9 cellular contexts compared by ENCODE assay signal in genomic region chr16:77660311-77660710, GRCh38.
DNase-seq lines count a peak whose midpoint lies in the region; ATAC-seq and TF ChIP-seq lines count a peak whose summit lies in the region.
"Had no signal": no experiment of that assay in that cellular context is flagged by ENCODE, and none has a peak within 500 bp of the region (broad histone marks: within the 10 kb centered on the region; RNA-seq: fewer than 3 reads in every experiment).

No MANE protein-coding gene starts in this region.

- no peaks in the 10 kb centered on the region for H3K36me3 ChIP-seq in HEK293 (ENCODE audit: control insufficient read depth in 2 of 2, insufficient read depth in 1 of 2, low read length in 2 of 2)
- no peaks in the 10 kb centered on the region for H3K36me3 ChIP-seq in thyroid gland
- H3K36me3 ChIP-seq in naive thymus-derived CD4-positive, alpha-beta T cell (ENCODE audit: control insufficient read depth in 2 of 3, insufficient read depth in 3 of 3, low read length in 3 of 3): no peaks in the 10 kb centered on the region

- H3K4me1 Mint-ChIP-seq in naive thymus-derived CD4-positive, alpha-beta T cell: no peaks in the 10 kb centered on the region
- H3K4me1 Mint-ChIP-seq: activated naive CD8-positive, alpha-beta T cell treated with anti-CD3 and anti-CD28 coated beads, Interleukin-2, amount 10 ng/mL, durations not matched to agents 7 days and 5 days had no signal

- WGBS in thyroid gland, 2 donors: 10 to 21% methylated on average over 12 of the region's 12 CpGs

- H3K36me3 Mint-ChIP-seq in naive thymus-derived CD4-positive, alpha-beta T cell: peaks cover 0 to 5% (median 0%) of the 10 kb centered on the region in 5 donors
- H3K36me3 Mint-ChIP-seq: activated naive CD8-positive, alpha-beta T cell treated with anti-CD3 and anti-CD28 coated beads, Interleukin-2, amount 10 ng/mL, durations not matched to agents 7 days and 5 days had no signal

- H3K9me3 ChIP-seq in HEK293 (ENCODE audit: control insufficient read depth, insufficient read depth, low read depth, low read length): no peaks in the 10 kb centered on the region
- H3K9me3 ChIP-seq in thyroid gland: no peaks in the 10 kb centered on the region
- peaks cover 0 to 7% (median 0%) of the 10 kb centered on the region in 3 experiments for H3K9me3 ChIP-seq in naive thymus-derived CD4-positive, alpha-beta T cell (ENCODE audit: control insufficient read depth in 2 of 3, low read length in 3 of 3)

- no peak overlapping the region for H3K4me3 Mint-ChIP-seq in naive thymus-derived CD4-positive, alpha-beta T cell
- H3K4me3 Mint-ChIP-seq: activated naive CD8-positive, alpha-beta T cell treated with anti-CD3 and anti-CD28 coated beads, Interleukin-2, amount 10 ng/mL, durations not matched to agents 7 days and 5 days had no signal

- DNase-seq in 8988T: peak; percentile 26
- DNase-seq in RKO (ENCODE audit: low spot score): peak; percentile 51
- DNase-seq in fibroblast of villous mesenchyme (ENCODE audit: low read depth): peak; percentile 49
- peak; percentile 7 to 28 for DNase-seq in thyroid gland
- DNase-seq in naive thymus-derived CD4-positive, alpha-beta T cell: no peak
- no peak for DNase-seq in GM10248 (ENCODE audit: extremely low spot score)
- DNase-seq in stimulated activated CD4-positive, alpha-beta T cell treated with anti-CD3 and anti-CD28 coated beads, Interleukin-4, amount 100 ng/mL, for 24 hours: no peak
- DNase-seq: activated naive CD8-positive, alpha-beta T cell treated with anti-CD3 and anti-CD28 coated beads, Interleukin-2, amount 10 ng/mL, durations not matched to agents 7 days and 5 days had no signal

- CTCF ChIA-PET in HEK293 (lab: Yijun Ruan, JAX): interaction anchor here (0.6 to 2.9 kb wide), 28 partner anchors 11 to 436 kb away, joined by 3 to 26 read pairs (median 4); no protein-coding TSS in a partner anchor
- CTCF ChIA-PET in naive thymus-derived CD4-positive, alpha-beta T cell (lab: Charles Lee): no interaction called here
- CTCF ChIA-PET in GM10248 (lab: Yijun Ruan, JAX): interaction anchor here (0.9 to 1.3 kb wide), 2 partner anchors 15 to 343 kb away, joined by 3 to 4 read pairs; no protein-coding TSS in a partner anchor

- peaks cover 0 to 51% (median 37%) of the 10 kb centered on the region in 5 donors for H3K27me3 Mint-ChIP-seq in naive thymus-derived CD4-positive, alpha-beta T cell
- H3K27me3 Mint-ChIP-seq: activated naive CD8-positive, alpha-beta T cell treated with anti-CD3 and anti-CD28 coated beads, Interleukin-2, amount 10 ng/mL, durations not matched to agents 7 days and 5 days had no signal

- POLR2A ChIA-PET in HEK293 (lab: Yijun Ruan, JAX) (no interaction called here), GM10248 (lab: Yijun Ruan, JAX) (no interaction called here)
- POLR2A ChIA-PET in naive thymus-derived CD4-positive, alpha-beta T cell (lab: Charles Lee): no interaction called here

- no peak for TF ChIP-seq POLR2A in thyroid gland (IDR thresholded peaks at IDR 0.05)

- TF ChIP-seq CTCF in HEK293 (tag by site-specific recombination; IDR thresholded peaks at IDR 0.05): peak; percentile 45; the same call in 1 of the 2 replicates
- peak; percentile 72 for TF ChIP-seq CTCF in fibroblast of villous mesenchyme (IDR thresholded peaks at IDR 0.05; ENCODE audit: insufficient read depth, low read depth, low read length)
- peak in 4 of 6 experiments; percentile 51 to 80 (median 68) for TF ChIP-seq CTCF in thyroid gland (IDR thresholded peaks at IDR 0.05)
- no peak for TF ChIP-seq CTCF in GM10248 (IDR thresholded peaks at IDR 0.05; ENCODE audit: control extremely low read depth, extremely low read depth, low read depth, missing control alignments)

- H3K9me3 Mint-ChIP-seq in naive thymus-derived CD4-positive, alpha-beta T cell: peaks cover 0 to 26% (median 5%) of the 10 kb centered on the region in 11 donors

- no peak overlapping the region; the same call in 1 of the 2 replicates for H3K27ac ChIP-seq in HEK293 (ENCODE audit: extremely low read depth, low read depth, low read length)
- H3K27ac ChIP-seq in thyroid gland: no peak overlapping the region
- H3K27ac ChIP-seq in naive thymus-derived CD4-positive, alpha-beta T cell (ENCODE audit: low read depth, low read length): no peak overlapping the region

- no peak for ATAC-seq in naive thymus-derived CD4-positive, alpha-beta T cell

- H3K4me3 ChIP-seq in HEK293 (ENCODE audit: low read depth, low read length) (no peak overlapping the region), fibroblast of villous mesenchyme (ENCODE audit: low read depth, low read length) (no peak overlapping the region), thyroid gland (replicated peaks in 1 of 3) (no peak overlapping the region)
- H3K4me3 ChIP-seq in naive thymus-derived CD4-positive, alpha-beta T cell (ENCODE audit: low read length): no peak overlapping the region

- H3K27me3 ChIP-seq in thyroid gland: no peaks in the 10 kb centered on the region
- no peaks in the 10 kb centered on the region for H3K27me3 ChIP-seq in naive thymus-derived CD4-positive, alpha-beta T cell (ENCODE audit: control insufficient read depth in 2 of 2, insufficient read depth in 2 of 2, low read length in 2 of 2)

- H3K4me1 ChIP-seq in HEK293 (ENCODE audit: control insufficient read depth, insufficient read depth, low read length) (0 out of 2 replicates have a peak, but pooled peaks cover 2% of the 10 kb centered on the region), thyroid gland (peaks cover 0 to 5% of the 10 kb centered on the region in 2 donors)
- H3K4me1 ChIP-seq in naive thymus-derived CD4-positive, alpha-beta T cell (ENCODE audit: control insufficient read depth in 2 of 2, insufficient read depth in 2 of 2, low read length in 2 of 2): no peaks in the 10 kb centered on the region

- intact Hi-C loops in thyroid gland (cut with DNase I): loop anchor here (5.0 kb wide), 2 partner anchors 58 to 428 kb away; no protein-coding TSS in a partner anchor
- intact Hi-C loops in naive thymus-derived CD4-positive, alpha-beta T cell (cut with micrococcal nuclease): no loop called here

- H3K27ac Mint-ChIP-seq in naive thymus-derived CD4-positive, alpha-beta T cell: no peak overlapping the region
- H3K27ac Mint-ChIP-seq: activated naive CD8-positive, alpha-beta T cell treated with anti-CD3 and anti-CD28 coated beads, Interleukin-2, amount 10 ng/mL, durations not matched to agents 7 days and 5 days had no signal

TF ChIP-seq in HEK293, 187 proteins besides CTCF, POLR2A, EP300 and RAD21:
- TF ChIP-seq ZNF335 (tag by site-specific recombination; conservative IDR thresholded peaks at IDR 0.05): peak; percentile 42; the same call in 1 of the 2 replicates
- TF ChIP-seq ZNF660 (tag by site-specific recombination; IDR thresholded peaks at IDR 0.05): 0 out of 2 replicates have a peak, but pooled peaks have one; percentile 38
- TF ChIP-seq, protein P1, sequence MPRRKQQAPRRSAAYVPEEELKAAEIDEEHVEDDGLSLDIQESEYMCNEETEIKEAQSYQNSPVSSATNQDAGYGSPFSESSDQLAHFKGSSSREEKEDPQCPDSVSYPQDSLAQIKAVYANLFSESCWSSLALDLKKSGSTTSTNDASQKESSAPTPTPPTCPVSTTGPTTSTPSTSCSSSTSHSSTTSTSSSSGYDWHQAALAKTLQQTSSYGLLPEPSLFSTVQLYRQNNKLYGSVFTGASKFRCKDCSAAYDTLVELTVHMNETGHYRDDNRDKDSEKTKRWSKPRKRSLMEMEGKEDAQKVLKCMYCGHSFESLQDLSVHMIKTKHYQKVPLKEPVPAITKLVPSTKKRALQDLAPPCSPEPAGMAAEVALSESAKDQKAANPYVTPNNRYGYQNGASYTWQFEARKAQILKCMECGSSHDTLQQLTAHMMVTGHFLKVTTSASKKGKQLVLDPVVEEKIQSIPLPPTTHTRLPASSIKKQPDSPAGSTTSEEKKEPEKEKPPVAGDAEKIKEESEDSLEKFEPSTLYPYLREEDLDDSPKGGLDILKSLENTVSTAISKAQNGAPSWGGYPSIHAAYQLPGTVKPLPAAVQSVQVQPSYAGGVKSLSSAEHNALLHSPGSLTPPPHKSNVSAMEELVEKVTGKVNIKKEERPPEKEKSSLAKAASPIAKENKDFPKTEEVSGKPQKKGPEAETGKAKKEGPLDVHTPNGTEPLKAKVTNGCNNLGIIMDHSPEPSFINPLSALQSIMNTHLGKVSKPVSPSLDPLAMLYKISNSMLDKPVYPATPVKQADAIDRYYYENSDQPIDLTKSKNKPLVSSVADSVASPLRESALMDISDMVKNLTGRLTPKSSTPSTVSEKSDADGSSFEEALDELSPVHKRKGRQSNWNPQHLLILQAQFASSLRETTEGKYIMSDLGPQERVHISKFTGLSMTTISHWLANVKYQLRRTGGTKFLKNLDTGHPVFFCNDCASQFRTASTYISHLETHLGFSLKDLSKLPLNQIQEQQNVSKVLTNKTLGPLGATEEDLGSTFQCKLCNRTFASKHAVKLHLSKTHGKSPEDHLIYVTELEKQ (tag by site-specific recombination; IDR thresholded peaks at IDR 0.05; ENCODE audit: borderline replicate concordance): no peak
- TF ChIP-seq, protein P2, sequence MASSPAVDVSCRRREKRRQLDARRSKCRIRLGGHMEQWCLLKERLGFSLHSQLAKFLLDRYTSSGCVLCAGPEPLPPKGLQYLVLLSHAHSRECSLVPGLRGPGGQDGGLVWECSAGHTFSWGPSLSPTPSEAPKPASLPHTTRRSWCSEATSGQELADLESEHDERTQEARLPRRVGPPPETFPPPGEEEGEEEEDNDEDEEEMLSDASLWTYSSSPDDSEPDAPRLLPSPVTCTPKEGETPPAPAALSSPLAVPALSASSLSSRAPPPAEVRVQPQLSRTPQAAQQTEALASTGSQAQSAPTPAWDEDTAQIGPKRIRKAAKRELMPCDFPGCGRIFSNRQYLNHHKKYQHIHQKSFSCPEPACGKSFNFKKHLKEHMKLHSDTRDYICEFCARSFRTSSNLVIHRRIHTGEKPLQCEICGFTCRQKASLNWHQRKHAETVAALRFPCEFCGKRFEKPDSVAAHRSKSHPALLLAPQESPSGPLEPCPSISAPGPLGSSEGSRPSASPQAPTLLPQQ (tag by site-specific recombination; IDR thresholded peaks at IDR 0.05): peak; percentile 26; the same call in 1 of the 2 replicates
- TF ChIP-seq ZNF654 (tag by site-specific recombination; IDR thresholded peaks at IDR 0.05; ENCODE audit: low read depth): peak; percentile 66

Comparison
In these comparisons a context has a peak if more than half of its experiments do, and no peak if none do; other contexts are left out.
1. DNase-seq: peak in 8988T (single experiment), RKO (single experiment), fibroblast of villous mesenchyme (single experiment) and thyroid gland (2 of 2); none in naive thymus-derived CD4-positive, alpha-beta T cell (0 of 9), GM10248 (single experiment) and stimulated activated CD4-positive, alpha-beta T cell treated with anti-CD3 and anti-CD28 coated beads, Interleukin-4, amount 100 ng/mL, for 24 hours (single experiment).